15 cellular contexts compared by ENCODE assay signal in genomic region chr13:44068169-44068568, GRCh38.
DNase-seq lines count a peak whose midpoint lies in the region; ATAC-seq, FAIRE-seq and TF ChIP-seq lines count a peak whose summit lies in the region.
"Had no signal": no experiment of that assay in that cellular context is flagged by ENCODE, and none has a peak within 500 bp of the region (broad histone marks: within the 10 kb centered on the region; RNA-seq: fewer than 3 reads in every experiment).

No MANE protein-coding gene starts in this region.

- POLR2A ChIA-PET in H1 (lab: Charles Lee; ENCODE audit: partially characterized antibody), result no interaction called here

- DNase-seq in A172 (ENCODE audit: low spot score) (peak; percentile 43), M059J (ENCODE audit: low read depth) (peak; percentile 83), H1 (ENCODE audit: low read depth in 1 of 2, low spot score in 2 of 2) (no peak), mesendoderm (peak; percentile 39), HAP-1 (ENCODE audit: low spot score in 2 of 2) (no peak)
- no peak for DNase-seq in activated CD4-positive, alpha-beta T cell treated with anti-CD3 and anti-CD28 coated beads for 48 hours
- no peak for DNase-seq in activated naive CD4-positive, alpha-beta T cell treated with anti-CD3 and anti-CD28 coated beads for 36 hours
- DNase-seq: 8988T; activated gamma-delta T cell; CD8-positive, alpha-beta memory T cell; effector memory CD8-positive, alpha-beta T cell; sigmoid colon; stimulated activated naive CD8-positive, alpha-beta T cell treated with anti-CD3 and anti-CD28 coated beads, Interleukin-15, Interleukin-2, amounts not matched to agents 100 U/mL and 50 U/mL, for 24 hours had no signal

- TF ChIP-seq POLR2A in H1 (IDR thresholded peaks at IDR 0.05; ENCODE audit: control extremely low read depth in 1 of 2, low read depth in 2 of 2, low read length in 2 of 2), result no peak

- H3K27ac ChIP-seq in H1 (ENCODE audit: low read depth, low read length) (no peak overlapping the region), mesendoderm (ENCODE audit: low read depth, low read length) (no peak overlapping the region)
- H3K27ac ChIP-seq: sigmoid colon had no signal

- H2BK15ac ChIP-seq in H1 (ENCODE audit: low read length) (no peak overlapping the region), mesendoderm (replicated peaks; ENCODE audit: low read depth) (no peak overlapping the region)

- H3K9me3 ChIP-seq in H1 (ENCODE audit: insufficient read depth in 2 of 2, low read depth in 1 of 2, low read length in 1 of 2) (0 out of 4 replicates have a peak, but pooled peaks cover 0 to 4% of the 10 kb centered on the region in 2 experiments), HAP-1 (no peaks in the 10 kb centered on the region)

- H4K8ac ChIP-seq in H1 (ENCODE audit: extremely low read depth, insufficient read depth, low read length), result no peak overlapping the region
- no peak overlapping the region for H4K8ac ChIP-seq in mesendoderm (ENCODE audit: low read depth, low read length)

- H3K56ac ChIP-seq in H1 (replicated peaks; ENCODE audit: insufficient read length, low read depth, low read length) (no peak overlapping the region), mesendoderm (ENCODE audit: low read length) (no peak overlapping the region)

- no peak overlapping the region for H3K4me3 ChIP-seq in H1 (ENCODE audit: extremely low read depth in 1 of 4, insufficient read depth in 2 of 4, low read depth in 3 of 4, low read length in 4 of 4)
- H3K4me3 ChIP-seq in mesendoderm (ENCODE audit: low read length), result no peak overlapping the region
- H3K4me3 ChIP-seq in HAP-1, result no peak overlapping the region
- H3K4me3 ChIP-seq: sigmoid colon had no signal

- H3K27me3 ChIP-seq in H1 (replicated peaks in 1 of 4; ENCODE audit: control insufficient read depth in 3 of 4, extremely low read depth in 1 of 4, insufficient read depth in 3 of 4, low read length in 3 of 4) (no peaks in the 10 kb centered on the region), mesendoderm (ENCODE audit: insufficient read depth, low read length, poor library complexity) (no peaks in the 10 kb centered on the region), HAP-1 (ENCODE audit: low read depth) (0 out of 2 replicates have a peak, but pooled peaks cover 4% of the 10 kb centered on the region)
- H3K27me3 ChIP-seq: sigmoid colon had no signal

- no peaks in the 10 kb centered on the region for H3K79me1 ChIP-seq in H1 (ENCODE audit: low read depth, low read length)
- no peaks in the 10 kb centered on the region for H3K79me1 ChIP-seq in mesendoderm (ENCODE audit: low read length)

- H2BK20ac ChIP-seq in H1 (ENCODE audit: low read length), result no peak overlapping the region

- no peaks in the 10 kb centered on the region for H3K79me2 ChIP-seq in H1 (ENCODE audit: control insufficient read depth in 1 of 2, insufficient read depth in 2 of 2, low read length in 2 of 2)
- no peaks in the 10 kb centered on the region for H3K79me2 ChIP-seq in mesendoderm (ENCODE audit: control insufficient read depth, insufficient read depth, low read length)

- intact Hi-C loops in activated naive CD4-positive, alpha-beta T cell treated with anti-CD3 and anti-CD28 coated beads for 36 hours (cut with micrococcal nuclease), result no loop called here

- no peaks in the 10 kb centered on the region for H3K23me2 ChIP-seq in H1 (ENCODE audit: low read depth, low read length)

- peak; percentile 23 to 37; a peak in 2 of 4 replicates for TF ChIP-seq RAD21 in H1 (IDR thresholded peaks at IDR 0.05 in 1 of 2, conservative IDR thresholded peaks at IDR 0.05 in 1 of 2; ENCODE audit: low read depth in 2 of 2, low read length in 2 of 2)

- H4K5ac ChIP-seq in H1 (ENCODE audit: insufficient read length, low read depth, low read length) (no peak overlapping the region), mesendoderm (ENCODE audit: low read length) (no peak overlapping the region)

- no peaks in the 10 kb centered on the region for H3K4me1 Mint-ChIP-seq in activated naive CD4-positive, alpha-beta T cell treated with anti-CD3 and anti-CD28 coated beads for 36 hours (ENCODE audit: low read depth)
- H3K4me1 Mint-ChIP-seq: CD8-positive, alpha-beta memory T cell had no signal

- TF ChIP-seq CTCF in H1 (IDR thresholded peaks at IDR 0.05; ENCODE audit: control extremely low read depth in 1 of 3, insufficient read depth in 1 of 3, low read depth in 1 of 3, low read length in 3 of 3), result no peak

- no peaks in the 10 kb centered on the region for H3K36me3 Mint-ChIP-seq in activated naive CD4-positive, alpha-beta T cell treated with anti-CD3 and anti-CD28 coated beads for 36 hours (ENCODE audit: low read depth)

- H3K23ac ChIP-seq in H1 (ENCODE audit: insufficient read length), result no peak overlapping the region
- H3K23ac ChIP-seq in mesendoderm (ENCODE audit: low read length), result no peak overlapping the region

- H3K27me3 Mint-ChIP-seq in activated naive CD4-positive, alpha-beta T cell treated with anti-CD3 and anti-CD28 coated beads for 36 hours (ENCODE audit: low read depth), result peaks cover 18% of the 10 kb centered on the region

- H3K18ac ChIP-seq in H1 (ENCODE audit: extremely low read depth, low read length) (no peak overlapping the region), mesendoderm (ENCODE audit: low read length) (no peak overlapping the region)

- H3K4me1 ChIP-seq in H1 (replicated peaks in 1 of 4; ENCODE audit: control insufficient read depth in 3 of 4, insufficient read depth in 4 of 4, low read length in 3 of 4) (peaks cover 0 to 2% (median 0%) of the 10 kb centered on the region in 4 experiments; a peak in 1 of 7 replicates), mesendoderm (ENCODE audit: control insufficient read depth, low read depth, low read length) (no peaks in the 10 kb centered on the region), HAP-1 (no peaks in the 10 kb centered on the region)
- H3K4me1 ChIP-seq: sigmoid colon had no signal

- H2BK12ac ChIP-seq in H1 (ENCODE audit: low read depth, low read length), result no peak overlapping the region

- no peak overlapping the region for H3K4me2 ChIP-seq in H1 (ENCODE audit: insufficient read depth in 1 of 2, low read depth in 2 of 2, low read length in 2 of 2)
- no peak overlapping the region for H3K4me2 ChIP-seq in mesendoderm (ENCODE audit: low read length)

- no peak overlapping the region for H3K4me3 Mint-ChIP-seq in activated naive CD4-positive, alpha-beta T cell treated with anti-CD3 and anti-CD28 coated beads for 36 hours
- H3K4me3 Mint-ChIP-seq: CD8-positive, alpha-beta memory T cell; effector memory CD8-positive, alpha-beta T cell; nephron had no signal

- no peak overlapping the region for H3K27ac Mint-ChIP-seq in activated naive CD4-positive, alpha-beta T cell treated with anti-CD3 and anti-CD28 coated beads for 36 hours
- H3K27ac Mint-ChIP-seq: CD8-positive, alpha-beta memory T cell; effector memory CD8-positive, alpha-beta T cell; nephron had no signal

- WGBS in H1 (ENCODE audit: extremely low coverage in 1 of 2, insufficient coverage in 1 of 2, insufficient read length in 1 of 2, insufficient replicate concordance in 2 of 2, low coverage in 1 of 2, low lambda C conversion rate in 2 of 2, missing lambda C conversion rate in 1 of 2), 2 experiments, result 92% methylated on average over 3 of the region's 3 CpGs; no CpG with 5 or more reads in 1 of the 2 experiments
- WGBS in mesendoderm (ENCODE audit: extremely low coverage, insufficient coverage, low lambda C conversion rate), result no CpG with 5 or more reads among the region's 3 CpGs

- 0 out of 2 replicates have a peak overlapping the region, but pooled peaks have one; percentile 74 for H2AFZ ChIP-seq in H1 (ENCODE audit: low read length)

- H2BK5ac ChIP-seq in H1 (ENCODE audit: low read depth, low read length) (no peak overlapping the region), mesendoderm (ENCODE audit: low read length) (no peak overlapping the region)

- H4K20me1 ChIP-seq in H1 (replicated peaks in 1 of 2; ENCODE audit: control insufficient read depth in 1 of 2, insufficient read depth in 2 of 2, low read length in 2 of 2), result no peaks in the 10 kb centered on the region

- H3K4ac ChIP-seq in H1 (replicated peaks; ENCODE audit: insufficient read length, low read depth, low read length) (no peak overlapping the region), mesendoderm (ENCODE audit: low read depth, low read length) (no peak overlapping the region)

- TF ChIP-seq EP300 in H1 (IDR thresholded peaks at IDR 0.05; ENCODE audit: borderline replicate concordance in 1 of 2, low read depth in 2 of 2, low read length in 2 of 2), result no peak

- CTCF ChIA-PET in H1 (lab: Charles Lee; ENCODE audit: partially characterized antibody), result interaction anchor here (1.5 kb wide), 1 partner anchor 18 kb away, joined by 3 read pairs; no protein-coding TSS in a partner anchor
- CTCF ChIA-PET in activated naive CD4-positive, alpha-beta T cell treated with anti-CD3 and anti-CD28 coated beads for 36 hours (lab: Charles Lee), result no interaction called here

- ATAC-seq in HG03521 (IDR thresholded peaks at IDR 0.05; ENCODE audit: unreplicated experiment), result no peak
- ATAC-seq: effector memory CD8-positive, alpha-beta T cell; stimulated activated naive CD8-positive, alpha-beta T cell treated with anti-CD3 and anti-CD28 coated beads, Interleukin-15, Interleukin-2, amounts not matched to agents 100 U/mL and 50 U/mL, for 24 hours had no signal

- H3K9me3 Mint-ChIP-seq in activated naive CD4-positive, alpha-beta T cell treated with anti-CD3 and anti-CD28 coated beads for 36 hours, result peaks cover 6% of the 10 kb centered on the region
- H3K9me3 Mint-ChIP-seq: effector memory CD8-positive, alpha-beta T cell had no signal

- no peak overlapping the region for H2BK120ac ChIP-seq in H1 (replicated peaks; ENCODE audit: low read depth, low read length)
- no peak overlapping the region for H2BK120ac ChIP-seq in mesendoderm (ENCODE audit: low read depth, low read length)

- peak; percentile 71 for FAIRE-seq in H1 (lab: Jason Lieb, UNC)

- H3K36me3 ChIP-seq in H1 (ENCODE audit: control insufficient read depth in 2 of 4, insufficient read depth in 4 of 4, low read length in 3 of 4) (no peaks in the 10 kb centered on the region), mesendoderm (ENCODE audit: control insufficient read depth, insufficient read depth, low read length) (no peaks in the 10 kb centered on the region), HAP-1 (replicated peaks) (no peaks in the 10 kb centered on the region)
- H3K36me3 ChIP-seq: sigmoid colon had no signal

- in situ Hi-C loops in HAP-1 (cut with MboI; ENCODE audit: low sequenced_read_pairs), result loop anchor here (25.0 kb wide), 1 partner anchor 369 kb away; no protein-coding TSS in a partner anchor

- H3K14ac ChIP-seq in H1 (ENCODE audit: insufficient read length), result no peak overlapping the region

- H2AK5ac ChIP-seq in H1 (ENCODE audit: low read depth, low read length) (no peak overlapping the region), mesendoderm (ENCODE audit: low read length) (no peak overlapping the region)

- H4K91ac ChIP-seq in H1 (replicated peaks; ENCODE audit: insufficient read length, low read length), result no peak overlapping the region

- H3K9ac ChIP-seq in H1 (replicated peaks in 1 of 4; ENCODE audit: extremely low read depth in 1 of 4, low read depth in 3 of 4, low read length in 3 of 4) (no peak overlapping the region), mesendoderm (ENCODE audit: low read length) (no peak overlapping the region)

TF ChIP-seq in H1, 55 proteins besides CTCF, POLR2A, EP300 and RAD21 (continues in another document):
- TF ChIP-seq RNF2 (IDR thresholded peaks at IDR 0.05; ENCODE audit: borderline replicate concordance, low read depth, low read length, missing control alignments, poor library complexity, severe bottlenecking) (no peak), SP4 (IDR thresholded peaks at IDR 0.05; ENCODE audit: low read length) (no peak)

Comparison
In these comparisons a context has a peak if more than half of its experiments do, and no peak if none do; other contexts are left out.
1. DNase-seq: peak in A172 (single experiment), M059J (single experiment) and mesendoderm (single experiment); none in H1 (0 of 2), activated CD4-positive, alpha-beta T cell treated with anti-CD3 and anti-CD28 coated beads for 48 hours (single experiment), HAP-1 (0 of 2) and activated naive CD4-positive, alpha-beta T cell treated with anti-CD3 and anti-CD28 coated beads for 36 hours (single experiment).